Comparison of ENCODE assay signal across 2 cellular contexts in genomic region chr15:76894174-76894573, GRCh38.
TF ChIP-seq lines count a peak whose summit lies in the region.

No MANE protein-coding gene starts in this region.

TF ChIP-seq in HepG2, 621 proteins besides CTCF, POLR2A, EP300 and RAD21:
- TF ChIP-seq CC2D1A (CRISPR knock-in tag; IDR thresholded peaks at IDR 0.05) (no peak), ZNF121 (CRISPR knock-in tag; IDR thresholded peaks at IDR 0.05) (peak; percentile 81)

TF ChIP-seq in WTC11, 78 proteins besides CTCF, POLR2A, EP300 and RAD21:
- TF ChIP-seq IRF2 (CRISPR knock-in tag; IDR thresholded peaks at IDR 0.05; ENCODE audit: borderline replicate concordance, low read depth) (no peak), USF2 (CRISPR knock-in tag; IDR thresholded peaks at IDR 0.05) (no peak), USF1 (CRISPR knock-in tag; IDR thresholded peaks at IDR 0.05) (no peak), RORB (CRISPR knock-in tag; IDR thresholded peaks at IDR 0.05) (no peak), ATF6 (CRISPR knock-in tag; IDR thresholded peaks at IDR 0.05) (no peak), ZNF121 (CRISPR knock-in tag; IDR thresholded peaks at IDR 0.05) (peak; percentile 15; the same call in 1 of the 2 replicates)
